ENCODE assay signal across 8 cellular contexts in genomic region chr13:44142540-44142867, GRCh38.
DNase-seq lines count a peak whose midpoint lies in the region; ATAC-seq and TF ChIP-seq lines count a peak whose summit lies in the region.

No MANE protein-coding gene starts in this region.

- H2AFZ ChIP-seq in mammary epithelial cell (ENCODE audit: low read depth, low read length): peak overlapping the region; percentile 92

- H3K4me2 ChIP-seq in mammary epithelial cell (ENCODE audit: insufficient read depth, low read depth, low read length): peak overlapping the region; percentile 81

- dilution Hi-C loops in mammary epithelial cell (cut with HindIII; ENCODE audit: low sequenced_read_pairs): no loop called here

- peak overlapping the region; percentile 90 for H3K27ac ChIP-seq in mammary epithelial cell (ENCODE audit: insufficient read depth, low read depth, low read length)
- H3K27ac ChIP-seq in vagina: peak overlapping the region; percentile 83

- WGBS in mammary epithelial cell (ENCODE audit: low coverage, missing lambda C conversion rate): 15% methylated on average over 7 of the region's 7 CpGs

- H4K20me1 ChIP-seq in mammary epithelial cell (ENCODE audit: insufficient read depth, low read length): no peaks in the 10 kb centered on the region

- CTCF ChIA-PET in mammary epithelial cell (lab: Charles Lee; ENCODE audit: low non-redundant PET): interaction anchor here (0.7 kb wide), 1 partner anchor 210 kb away, joined by 3 read pairs; no protein-coding TSS in a partner anchor

- peaks cover 6% of the 10 kb centered on the region for H3K27me3 Mint-ChIP-seq in stimulated activated naive CD8-positive, alpha-beta T cell treated with anti-CD3 and anti-CD28 coated beads, Interleukin-15, Interleukin-2, amounts not matched to agents 100 ng/mL and 50 ng/mL, for 24 hours
- peaks cover 8% of the 10 kb centered on the region for H3K27me3 Mint-ChIP-seq in memory B cell

- H3K9ac ChIP-seq in mammary epithelial cell (ENCODE audit: insufficient read depth, low read length): peak overlapping the region; percentile 92

- H3K36me3 ChIP-seq in mammary epithelial cell (ENCODE audit: insufficient read depth, low read length) (no peaks in the 10 kb centered on the region), vagina (no peaks in the 10 kb centered on the region)

- BruUV-seq in mammary epithelial cell (replicated peaks; lab: Mats Ljungman, UMichigan): TSS peak; percentile 87

- intact Hi-C loops in mammary epithelial cell (cut with micrococcal nuclease) (loop anchor here (1.0 to 5.0 kb wide), 4 partner anchors 46 to 294 kb away; no protein-coding TSS in a partner anchor), vagina (cut with DNase I) (loop anchor here (5.0 to 10.0 kb wide), 2 partner anchors 88 to 295 kb away; no protein-coding TSS in a partner anchor)

- H3K4me3 ChIP-seq in mammary epithelial cell (replicated peaks in 1 of 3; ENCODE audit: insufficient read depth in 1 of 3, low read depth in 2 of 3, low read length in 3 of 3): peak overlapping the region; percentile 56 to 59 (median 56)
- peak overlapping the region; percentile 40 to 61 for H3K4me3 ChIP-seq in vagina

- in situ Hi-C loops in mammary epithelial cell (cut with MboI; ENCODE audit: low sequenced_read_pairs in 2 of 2): no loop called here

- peak overlapping the region; percentile 62 for H3K27ac Mint-ChIP-seq in stimulated activated naive CD8-positive, alpha-beta T cell treated with anti-CD3 and anti-CD28 coated beads, Interleukin-15, Interleukin-2, amounts not matched to agents 100 ng/mL and 50 ng/mL, for 24 hours
- H3K27ac Mint-ChIP-seq in memory B cell: peak overlapping the region; percentile 75

- H3K36me3 Mint-ChIP-seq in stimulated activated naive CD8-positive, alpha-beta T cell treated with anti-CD3 and anti-CD28 coated beads, Interleukin-15, Interleukin-2, amounts not matched to agents 100 ng/mL and 50 ng/mL, for 24 hours (ENCODE audit: low read depth): no peaks in the 10 kb centered on the region
- H3K36me3 Mint-ChIP-seq in memory B cell: no peaks in the 10 kb centered on the region

- peak overlapping the region; percentile 86 for H3K4me3 Mint-ChIP-seq in stimulated activated naive CD8-positive, alpha-beta T cell treated with anti-CD3 and anti-CD28 coated beads, Interleukin-15, Interleukin-2, amounts not matched to agents 100 ng/mL and 50 ng/mL, for 24 hours
- peak overlapping the region; percentile 90 for H3K4me3 Mint-ChIP-seq in memory B cell

- no peaks in the 10 kb centered on the region for H3K9me3 Mint-ChIP-seq in stimulated activated naive CD8-positive, alpha-beta T cell treated with anti-CD3 and anti-CD28 coated beads, Interleukin-15, Interleukin-2, amounts not matched to agents 100 ng/mL and 50 ng/mL, for 24 hours
- H3K9me3 Mint-ChIP-seq in memory B cell: peaks cover 6% of the 10 kb centered on the region

- peaks cover 28% of the 10 kb centered on the region for H3K4me1 Mint-ChIP-seq in stimulated activated naive CD8-positive, alpha-beta T cell treated with anti-CD3 and anti-CD28 coated beads, Interleukin-15, Interleukin-2, amounts not matched to agents 100 ng/mL and 50 ng/mL, for 24 hours (ENCODE audit: low read depth)
- H3K4me1 Mint-ChIP-seq in memory B cell: peaks cover 13% of the 10 kb centered on the region

- DNase-seq in stimulated activated naive CD8-positive, alpha-beta T cell treated with anti-CD3 and anti-CD28 coated beads, Interleukin-15, Interleukin-2, amounts not matched to agents 100 U/mL and 50 U/mL, for 24 hours: no peak
- DNase-seq in mammary epithelial cell: no peak
- DNase-seq in memory B cell (ENCODE audit: low spot score in 2 of 2): no peak
- no peak for DNase-seq in vagina (ENCODE audit: extremely low spot score in 2 of 2)
- no peak for DNase-seq in NCI-H2107 (lab: John Stamatoyannopoulos, UW)
- no peak for DNase-seq in retina
- no peak for DNase-seq in hypothalamus (lab: John Stamatoyannopoulos, UW)

- no peak for ATAC-seq in stimulated activated naive CD8-positive, alpha-beta T cell treated with anti-CD3 and anti-CD28 coated beads, Interleukin-15, Interleukin-2, amounts not matched to agents 100 U/mL and 50 U/mL, for 24 hours
- ATAC-seq in memory B cell (ENCODE audit: low read depth): no peak

- H3K9me3 ChIP-seq in mammary epithelial cell (replicated peaks; ENCODE audit: insufficient read depth, low read length) (no peaks in the 10 kb centered on the region), vagina (no peaks in the 10 kb centered on the region)

- H3K27me3 ChIP-seq in mammary epithelial cell (ENCODE audit: insufficient read depth, low read length): no peaks in the 10 kb centered on the region
- no peaks in the 10 kb centered on the region for H3K27me3 ChIP-seq in vagina

- TF ChIP-seq POLR2A in vagina (IDR thresholded peaks at IDR 0.05): no peak

- TF ChIP-seq CTCF in mammary epithelial cell (conservative IDR thresholded peaks at IDR 0.05 in 1 of 2, IDR thresholded peaks at IDR 0.05 in 1 of 2; ENCODE audit: extremely low read depth in 1 of 2, insufficient read depth in 1 of 2, low read depth in 1 of 2, low read length in 2 of 2): no peak
- no peak for TF ChIP-seq CTCF in vagina (IDR thresholded peaks at IDR 0.05)

- H3K4me1 ChIP-seq in mammary epithelial cell (ENCODE audit: insufficient read depth, low read length): peaks cover 25% of the 10 kb centered on the region
- H3K4me1 ChIP-seq in vagina: peaks cover 5% of the 10 kb centered on the region

- no peaks in the 10 kb centered on the region for H3K79me2 ChIP-seq in mammary epithelial cell (ENCODE audit: insufficient read depth, low read length)
